18 cellular contexts compared by ENCODE assay signal in genomic region chr6:167962717-167963116, GRCh38. TPM values are rescaled to one million over a fixed set of nuclear protein-coding genes. Genes with fewer than 3 reads are reported as not detected.
DNase-seq lines count a peak whose midpoint lies in the region; ATAC-seq, FAIRE-seq and TF ChIP-seq lines count a peak whose summit lies in the region.
"Had no signal": no experiment of that assay in that cellular context is flagged by ENCODE, and none has a peak within 500 bp of the region (broad histone marks: within the 10 kb centered on the region; RNA-seq: fewer than 3 reads in every experiment).

No MANE protein-coding gene starts in this region.

- H3K4me2 ChIP-seq in K562 (ENCODE audit: insufficient read depth, low read length): no peak overlapping the region
- H3K4me2 ChIP-seq: SK-N-SH had no signal

- no peak for TF ChIP-seq POLR2A in K562 (conservative IDR thresholded peaks at IDR 0.05)

- 81% methylated on average over 5 of the region's 5 CpGs for WGBS in K562 (ENCODE audit: insufficient coverage, low coverage, missing lambda C conversion rate)

- TF ChIP-seq RAD21 in K562 (CRISPR knock-in tag; conservative IDR thresholded peaks at IDR 0.05 in 1 of 2, IDR thresholded peaks at IDR 0.05 in 1 of 2): no peak

- no peaks in the 10 kb centered on the region for H3K9me3 Mint-ChIP-seq in nephron
- H3K9me3 Mint-ChIP-seq: CD8-positive, alpha-beta T cell had no signal

- in situ Hi-C loops in K562 (cut with MboI): no loop called here

- no peaks in the 10 kb centered on the region for H3K9me3 ChIP-seq in right atrium auricular region
- no peaks in the 10 kb centered on the region for H3K9me3 ChIP-seq in K562 (replicated peaks; ENCODE audit: control insufficient read depth, insufficient read depth, low read depth, low read length)
- H3K9me3 ChIP-seq: SK-N-SH had no signal

- H3K27me3 Mint-ChIP-seq in nephron (ENCODE audit: low read depth): no peaks in the 10 kb centered on the region

- H3K27ac Mint-ChIP-seq in nephron: peak overlapping the region; percentile 0 to 61 (median 18)
- H3K27ac Mint-ChIP-seq: CD8-positive, alpha-beta T cell had no signal

- H3K4me3 ChIP-seq in right atrium auricular region (no peak overlapping the region), K562 (no peak overlapping the region)

- peaks cover 24% of the 10 kb centered on the region for H3K4me1 Mint-ChIP-seq in nephron

- ATAC-seq in Right ventricle myocardium superior (ENCODE audit: poor library complexity) (peak; percentile 38), K562 (no peak), HG02678 (IDR thresholded peaks at IDR 0.05; ENCODE audit: unreplicated experiment) (no peak)
- ATAC-seq: CD8-positive, alpha-beta T cell had no signal

- TF ChIP-seq CTCF in right atrium auricular region (IDR thresholded peaks at IDR 0.05) (no peak), K562 (IDR thresholded peaks at IDR 0.05 in 2 of 3, conservative IDR thresholded peaks at IDR 0.05 in 1 of 3; ENCODE audit: insufficient read depth in 2 of 3, low read depth in 1 of 3, low read length in 3 of 3) (no peak), nephron (IDR thresholded peaks at IDR 0.05; ENCODE audit: unreplicated experiment in 3 of 3) (no peak)

- H2AFZ ChIP-seq in K562 (ENCODE audit: low read depth, low read length): no peak overlapping the region

- H3K27ac ChIP-seq in right atrium auricular region: no peak overlapping the region
- H3K27ac ChIP-seq in K562 (ENCODE audit: extremely low read depth, low read depth, low read length): no peak overlapping the region

- POLR2A ChIA-PET in K562 (lab: Yijun Ruan, JAX): interaction anchor here (1.3 kb wide), 1 partner anchor 9 kb away, joined by 3 read pairs; no protein-coding TSS in a partner anchor

- TF ChIP-seq EP300 in K562 (IDR thresholded peaks at IDR 0.05; ENCODE audit: low read length): no peak

- H3K4me3 Mint-ChIP-seq in nephron: no peak overlapping the region
- H3K4me3 Mint-ChIP-seq: CD8-positive, alpha-beta T cell had no signal

- no peaks in the 10 kb centered on the region for H3K27me3 ChIP-seq in right atrium auricular region
- no peaks in the 10 kb centered on the region for H3K27me3 ChIP-seq in K562 (ENCODE audit: control insufficient read depth in 2 of 2, insufficient read depth in 2 of 2, low read length in 2 of 2)

- intact Hi-C loops in Right ventricle myocardium superior (cut with DNase I) (loop anchor here (10.0 kb wide), 1 partner anchor 72 kb away; no protein-coding TSS in a partner anchor), K562 (cut with micrococcal nuclease) (no loop called here)

- no peak overlapping the region for H3K9ac ChIP-seq in K562 (ENCODE audit: insufficient read depth in 1 of 2, low read depth in 2 of 2, low read length in 2 of 2)
- H3K9ac ChIP-seq: SK-N-SH had no signal

- FAIRE-seq in K562 (lab: Jason Lieb, UNC): peak; percentile 35

- H3K36me3 Mint-ChIP-seq in nephron (ENCODE audit: low read depth): peaks cover 70% of the 10 kb centered on the region

- H3K4me1 ChIP-seq in right atrium auricular region: peaks cover 0 to 10% of the 10 kb centered on the region in 2 donors
- H3K4me1 ChIP-seq in K562 (replicated peaks in 1 of 2; ENCODE audit: control insufficient read depth in 2 of 2, insufficient read depth in 2 of 2, low read length in 2 of 2): peaks cover 0 to 7% of the 10 kb centered on the region in 2 experiments; a peak in 1 of 5 replicates

- H3K36me3 ChIP-seq in right atrium auricular region (peaks cover 41% of the 10 kb centered on the region), K562 (ENCODE audit: control insufficient read depth, insufficient read depth, low read length) (peaks cover 66% of the 10 kb centered on the region; the same call in 2 of the 3 replicates)

- no peaks in the 10 kb centered on the region; the same call in 1 of the 2 replicates for H4K20me1 ChIP-seq in K562 (replicated peaks; ENCODE audit: control insufficient read depth, insufficient read depth, low read length)

- peaks cover 3% of the 10 kb centered on the region for H3K9me1 ChIP-seq in K562 (ENCODE audit: control insufficient read depth, insufficient read depth, low read length)

- CTCF ChIA-PET in K562 (lab: Yijun Ruan, JAX; ENCODE audit: low intra/inter-chr PET ratio): no interaction called here

- no peaks in the 10 kb centered on the region for H3K79me2 ChIP-seq in K562 (ENCODE audit: control insufficient read depth, insufficient read depth, low read length)

- no peak for DNase-seq in Right ventricle myocardium superior
- DNase-seq in right atrium auricular region (ENCODE audit: low spot score): no peak
- peak; percentile 89 for DNase-seq in NCI-H1694 (lab: John Stamatoyannopoulos, UW)
- DNase-seq in K562 (ENCODE audit: extremely low read depth in 1 of 4, low spot score in 3 of 4): no peak
- DNase-seq in activated CD8-positive, alpha-beta memory T cell treated with anti-CD3 and anti-CD28 coated beads, Interleukin-2, amount 50 U/mL, for 4 hours: no peak
- no peak for DNase-seq in NCI-H82 treated with DMSO at 0.1 percent for 48 hours (lab: John Stamatoyannopoulos, UW; ENCODE audit: unreplicated experiment)
- DNase-seq: AML-193; CD8-positive, alpha-beta T cell; EL; H7; Kasumi-1; NCI-H1417; NCI-H2081 treated with DMSO at 0.1 percent for 48 hours; NCI-H510A; SK-N-SH; T-helper 1 cell had no signal

- BruUV-seq in K562 (replicated peaks; lab: Mats Ljungman, UMichigan): no TSS peak

TF ChIP-seq in K562, 482 proteins besides CTCF, POLR2A, EP300 and RAD21:
- TF ChIP-seq ZBTB17 (CRISPR knock-in tag; IDR thresholded peaks at IDR 0.05) (no peak), RB1 (IDR thresholded peaks at IDR 0.05; ENCODE audit: low read depth) (no peak), ZNF785 (CRISPR knock-in tag; IDR thresholded peaks at IDR 0.05) (no peak), ZNF253 (CRISPR knock-in tag; conservative IDR thresholded peaks at IDR 0.05) (no peak), TSHZ1 (CRISPR knock-in tag; IDR thresholded peaks at IDR 0.05) (no peak), MEF2A (IDR thresholded peaks at IDR 0.05; ENCODE audit: control insufficient read depth, low read depth, low read length) (no peak), NBN (IDR thresholded peaks at IDR 0.05; ENCODE audit: low read depth) (no peak), NCOA6 (IDR thresholded peaks at IDR 0.05) (no peak), POLR2AphosphoS5 (IDR thresholded peaks at IDR 0.05; ENCODE audit: control insufficient read depth, insufficient read depth, low read depth, low read length) (no peak), BCOR (IDR thresholded peaks at IDR 0.05) (no peak), ZFPM2 (CRISPR knock-in tag; IDR thresholded peaks at IDR 0.05) (no peak), KDM5B (IDR thresholded peaks at IDR 0.05; ENCODE audit: insufficient replicate concordance, low read depth, low read length) (no peak), SMARCE1 (IDR thresholded peaks at IDR 0.05) (no peak), CHD4 (IDR thresholded peaks at IDR 0.05; ENCODE audit: insufficient read depth, insufficient replicate concordance, low read depth, low read length, poor library complexity, severe bottlenecking) (no peak)

RNA-seq across cellular contexts. Expression of gene KIF25, which starts 34.8 kb away (rescaled TPM):
- 0.35 TPM for total RNA-seq in Right ventricle myocardium superior
- not detected for total RNA-seq in right atrium auricular region
- total RNA-seq in K562 (2011; cell fraction: chromatin; rRNA removed; ENCODE audit: low replicate concordance): not detected in 2 replicates
- not detected in 2 replicates for total RNA-seq in K562 (2011; cell fraction: nucleolus; rRNA removed)
- total RNA-seq in K562 (2011; cell fraction: nucleoplasm; rRNA removed): not detected in 2 replicates
- total RNA-seq in K562 (2014; rRNA removed): not detected in 2 replicates
- total RNA-seq in K562 (2014; rRNA removed; fragmentation: Illumina TruSeq; extraction: Trizol): not detected in 2 replicates
- total RNA-seq in K562 (2015; rRNA removed; fragmentation: Illumina TruSeq; extraction: Trizol): not detected in 2 replicates
- total RNA-seq in K562 (2021): 0.24 TPM in 1 of 2 replicates, not detected in the other
- polyA plus RNA-seq in K562 (2011; rRNA removed): 0.04 TPM in 1 of 2 replicates, not detected in the other
- 0.04 TPM in 1 of 2 replicates, not detected in the other for polyA plus RNA-seq in K562 (2011; cell fraction: cytosol; rRNA removed)
- polyA plus RNA-seq in K562 (2011; cell fraction: nucleus; rRNA removed): not detected in 2 replicates
- polyA plus RNA-seq in K562 (2012): 0.08 and 0.47 TPM in 2 replicates
- polyA plus RNA-seq in K562 (2014; fragmentation: Illumina TruSeq; extraction: Trizol): not detected in 2 replicates
- polyA plus RNA-seq in K562 (2014; fragmentation: Nextera tagmentation; extraction: Ambion mirVana): under 1 TPM; 0.22 to 0.49 TPM
- not detected in 2 replicates for polyA plus RNA-seq in K562 (2014; rRNA removed)
- 0.98 TPM in 1 of 2 replicates, not detected in the other for polyA minus RNA-seq in K562 (2011; rRNA and poly(A)+ RNA removed)
- polyA minus RNA-seq in K562 (2011; cell fraction: cytosol; rRNA and poly(A)+ RNA removed): not detected in 2 replicates
- not detected in 2 replicates for polyA minus RNA-seq in K562 (2011; cell fraction: nucleus; rRNA and poly(A)+ RNA removed)
- polyA plus RNA-seq: SK-N-SH had no signal
